24 cellular contexts compared by ENCODE assay signal in the genomic region with DNA sequence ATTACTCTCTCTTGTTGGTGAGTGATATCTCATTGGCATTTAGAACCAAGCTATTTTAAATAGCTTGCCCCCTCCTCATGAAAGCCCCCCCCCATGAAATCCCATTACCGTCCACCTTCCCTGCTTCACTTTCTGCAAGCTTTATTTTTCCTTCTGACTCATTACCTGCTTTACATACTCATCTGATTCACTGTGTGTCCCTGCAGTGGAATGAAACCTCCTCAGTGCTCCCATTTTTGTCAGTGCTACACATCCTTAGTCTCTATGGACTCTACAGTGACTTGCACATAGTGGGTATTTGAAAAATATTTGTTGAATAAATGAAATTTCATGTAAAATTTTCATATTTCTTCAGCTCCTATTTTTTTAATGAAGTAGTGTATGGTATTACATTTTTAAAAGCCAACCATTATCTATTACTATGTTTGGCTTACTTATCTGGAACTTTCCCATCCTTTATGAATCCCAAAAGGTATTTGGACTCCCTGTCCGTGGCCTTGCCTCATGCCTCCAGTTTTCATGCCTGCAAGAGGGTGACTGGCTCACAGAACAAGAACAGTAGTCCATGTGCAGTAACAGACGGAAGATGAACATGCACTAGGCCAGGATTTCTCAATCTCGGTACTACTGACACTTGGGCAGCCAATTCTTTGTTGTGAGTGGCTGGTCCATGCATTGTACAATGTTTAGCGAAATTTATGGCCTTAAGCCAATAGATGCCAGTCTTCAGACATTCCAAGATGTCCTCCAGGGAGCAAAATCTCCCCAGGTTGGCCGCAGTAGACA.
DNase-seq lines count a peak whose midpoint lies in the region; ATAC-seq and TF ChIP-seq lines count a peak whose summit lies in the region.
"Had no signal": no experiment of that assay in that cellular context is flagged by ENCODE, and none has a peak within 500 bp of the region (broad histone marks: within the 10 kb centered on the region; RNA-seq: fewer than 3 reads in every experiment).

No MANE protein-coding gene starts in this region.

- H3K4me2 ChIP-seq in IMR-90 (ENCODE audit: low read depth, low read length) = no peak overlapping the region

- CTCF ChIA-PET in IMR-90 (lab: Yijun Ruan, JAX) = interaction anchor here (0.8 kb wide), 1 partner anchor 16 kb away, joined by 3 read pairs; no protein-coding TSS in a partner anchor

- no peak overlapping the region for H4K91ac ChIP-seq in IMR-90 (ENCODE audit: insufficient read depth, low read depth, low read length)

- peak overlapping the region; percentile 6 for H2AK9ac ChIP-seq in IMR-90 (replicated peaks; ENCODE audit: low read depth, low read length, poor library complexity)

- WGBS in IMR-90 (ENCODE audit: extremely low coverage in 2 of 2, insufficient read length in 1 of 2), 2 experiments = 80% methylated on average over 2 of the region's 6 CpGs; no CpG with 5 or more reads in 1 of the 2 experiments
- 54 to 56% methylated on average over 6 of the region's 6 CpGs for WGBS in thyroid gland, 2 donors

- BruUV-seq in IMR-90 (replicated peaks; lab: Mats Ljungman, UMichigan) = no TSS peak

- H2AFZ ChIP-seq in IMR-90 (replicated peaks; ENCODE audit: low read length, poor library complexity) = no peak overlapping the region

- no peak for TF ChIP-seq RAD21 in IMR-90 (IDR thresholded peaks at IDR 0.05; ENCODE audit: low read length)

- dilution Hi-C loops in IMR-90 (cut with HindIII; ENCODE audit: low sequenced_read_pairs, unreplicated experiment) = no loop called here

- H3K27me3 ChIP-seq in left ventricle myocardium inferior (ENCODE audit: low read depth) (no peaks in the 10 kb centered on the region), right atrium auricular region (no peaks in the 10 kb centered on the region), IMR-90 (ENCODE audit: control insufficient read depth, insufficient read depth, low read length) (no peaks in the 10 kb centered on the region), thyroid gland (no peaks in the 10 kb centered on the region)
- H3K27me3 ChIP-seq: brain microvascular endothelial cell had no signal

- H3K23ac ChIP-seq in IMR-90 (ENCODE audit: low read depth, low read length) = no peak overlapping the region

- H3K4me1 ChIP-seq in left ventricle myocardium inferior (peaks cover 82% of the 10 kb centered on the region), right atrium auricular region (peaks cover 0 to 27% of the 10 kb centered on the region in 2 donors), IMR-90 (ENCODE audit: control insufficient read depth, insufficient read depth, low read length) (peaks cover 2% of the 10 kb centered on the region), thyroid gland (peaks cover 27% of the 10 kb centered on the region in 2 donors)
- H3K4me1 ChIP-seq: psoas muscle had no signal

- H3K4me3 ChIP-seq in left ventricle myocardium inferior (no peak overlapping the region), right atrium auricular region (no peak overlapping the region), IMR-90 (ENCODE audit: insufficient read depth, low read depth, low read length) (no peak overlapping the region), thyroid gland (replicated peaks in 1 of 3) (no peak overlapping the region)
- H3K4me3 ChIP-seq: psoas muscle had no signal

- TF ChIP-seq CTCF in left ventricle myocardium inferior (IDR thresholded peaks at IDR 0.05; ENCODE audit: borderline replicate concordance) (no peak), right atrium auricular region (IDR thresholded peaks at IDR 0.05) (no peak), IMR-90 (conservative IDR thresholded peaks at IDR 0.05; ENCODE audit: low read depth, low read length) (no peak), thyroid gland (IDR thresholded peaks at IDR 0.05) (no peak)

- H2BK120ac ChIP-seq in IMR-90 (ENCODE audit: low read depth, low read length) = no peak overlapping the region

- TF ChIP-seq POLR2A in IMR-90 (IDR thresholded peaks at IDR 0.05; ENCODE audit: low read depth, low read length) (no peak), thyroid gland (IDR thresholded peaks at IDR 0.05) (no peak)

- peak overlapping the region; percentile 40; the same call in 1 of the 2 replicates for H2AK5ac ChIP-seq in IMR-90 (ENCODE audit: low read depth, low read length)

- no peak overlapping the region for H2BK5ac ChIP-seq in IMR-90 (ENCODE audit: low read depth, low read length, poor library complexity, severe bottlenecking)

- no peaks in the 10 kb centered on the region for H4K20me1 ChIP-seq in IMR-90 (ENCODE audit: insufficient read depth, low read length)

- in situ Hi-C loops in IMR-90 (cut with MboI; ENCODE audit: low sequenced_read_pairs) = no loop called here

- H3K9ac ChIP-seq in IMR-90 (ENCODE audit: low read depth, low read length) = no peak overlapping the region

- peaks cover 35% of the 10 kb centered on the region for H3K36me3 ChIP-seq in left ventricle myocardium inferior
- peaks cover 14% of the 10 kb centered on the region for H3K36me3 ChIP-seq in right atrium auricular region
- H3K36me3 ChIP-seq in IMR-90 (ENCODE audit: control insufficient read depth, insufficient read depth, low read length) = no peaks in the 10 kb centered on the region
- H3K36me3 ChIP-seq in thyroid gland = no peaks in the 10 kb centered on the region
- H3K36me3 ChIP-seq: brain microvascular endothelial cell had no signal

- no peak overlapping the region for H3K18ac ChIP-seq in IMR-90 (ENCODE audit: low read depth, low read length)

- DNase-seq in left ventricle myocardium inferior = no peak
- DNase-seq in right atrium auricular region (ENCODE audit: low spot score) = no peak
- DNase-seq in IMR-90 = peak; percentile 31
- peak; percentile 22 for DNase-seq in iris pigment epithelial cell (ENCODE audit: low read depth)
- no peak for DNase-seq in thyroid gland
- DNase-seq in glomerular visceral epithelial cell (ENCODE audit: extremely low spot score) = no peak
- DNase-seq in activated CD8-positive, alpha-beta memory T cell treated with anti-CD3 and anti-CD28 coated beads, Interleukin-2, amount 50 U/mL, for 4 hours = no peak
- DNase-seq: ACHN; activated CD4-positive, CD25-positive, alpha-beta regulatory T cell; activated naive CD4-positive, alpha-beta T cell treated with anti-CD3 and anti-CD28 coated beads, Interleukin-2, amount 10 ng/mL, durations not matched to agents 7 days and 5 days; amniotic stem cell; brain microvascular endothelial cell; GDM1; immature natural killer cell; midbrain; naive thymus-derived CD8-positive, alpha-beta T cell; NCI-H1092 treated with DMSO at 0.1 percent for 48 hours; NCI-H1694 treated with DMSO at 0.1 percent for 48 hours; NCI-H2171; occipital lobe; psoas muscle; substantia nigra had no signal

- H3K14ac ChIP-seq in IMR-90 (replicated peaks; ENCODE audit: low read depth, low read length) = peak overlapping the region; percentile 49; the same call in 1 of the 2 replicates

- H3K9me3 ChIP-seq in left ventricle myocardium inferior (replicated peaks) (no peaks in the 10 kb centered on the region), right atrium auricular region (no peaks in the 10 kb centered on the region), IMR-90 (ENCODE audit: control insufficient read depth, insufficient read depth, low read length) (no peaks in the 10 kb centered on the region), thyroid gland (no peaks in the 10 kb centered on the region)
- H3K9me3 ChIP-seq: psoas muscle had no signal

- no peak overlapping the region for H2BK15ac ChIP-seq in IMR-90 (ENCODE audit: low read depth, low read length)

- POLR2A ChIA-PET in IMR-90 (lab: Charles Lee; ENCODE audit: unreplicated experiment) = no interaction called here

- H2BK20ac ChIP-seq in IMR-90 (ENCODE audit: low read depth, low read length) = no peak overlapping the region

- intact Hi-C loops in left ventricle myocardium inferior (cut with micrococcal nuclease) (loop anchor here (10.0 kb wide), 1 partner anchor 59 kb away; a partner anchor contains a TSS), IMR-90 (cut with micrococcal nuclease) (no loop called here), thyroid gland (cut with DNase I) (no loop called here)

- no peak overlapping the region for H3K56ac ChIP-seq in IMR-90 (ENCODE audit: extremely low read depth, insufficient read depth, low read length)

- no peaks in the 10 kb centered on the region for H3K79me1 ChIP-seq in IMR-90 (ENCODE audit: low read depth in 1 of 2, low read length in 2 of 2)

- H4K8ac ChIP-seq in IMR-90 (ENCODE audit: low read depth in 2 of 2, low read length in 2 of 2) = no peak overlapping the region

- H3K9me1 ChIP-seq in IMR-90 (ENCODE audit: insufficient read depth, low read length) = peaks cover 9% of the 10 kb centered on the region

- H3K4ac ChIP-seq in IMR-90 (ENCODE audit: low read depth, low read length) = no peak overlapping the region

- H3K27ac ChIP-seq in left ventricle myocardium inferior (replicated peaks) = peak overlapping the region; percentile 75
- no peak overlapping the region for H3K27ac ChIP-seq in right atrium auricular region
- no peak overlapping the region for H3K27ac ChIP-seq in IMR-90 (ENCODE audit: insufficient read depth, low read length)
- peak overlapping the region in 2 of 3 donors; percentile 49 to 54 for H3K27ac ChIP-seq in thyroid gland
- H3K27ac ChIP-seq: brain microvascular endothelial cell, psoas muscle had no signal

- ATAC-seq in IMR-90 (ENCODE audit: low read depth) = no peak
- no peak for ATAC-seq in GM19324 (IDR thresholded peaks at IDR 0.05; ENCODE audit: low FRiP score, unreplicated experiment)
- ATAC-seq: naive thymus-derived CD8-positive, alpha-beta T cell; stimulated activated memory B cell treated with anti-CD40 and anti-IgM and Interleukin-4, amounts not matched to agents 10 μg/mL and 1 μg/mL and 100 μg/mL, for 72 hours had no signal

- no peak overlapping the region for H4K5ac ChIP-seq in IMR-90 (ENCODE audit: low read depth, low read length)

TF ChIP-seq in IMR-90, 13 proteins besides CTCF, POLR2A, EP300 and RAD21:
- no peak for TF ChIP-seq MAZ (IDR thresholded peaks at IDR 0.05; ENCODE audit: borderline replicate concordance, low read depth, low read length)
- TF ChIP-seq FOS (IDR thresholded peaks at IDR 0.05; ENCODE audit: low read depth, low read length) = no peak
- TF ChIP-seq CHD1 (IDR thresholded peaks at IDR 0.05; ENCODE audit: low read depth, low read length) = no peak
- no peak for TF ChIP-seq MXI1 (IDR thresholded peaks at IDR 0.05; ENCODE audit: borderline replicate concordance, low read depth, low read length)
- no peak for TF ChIP-seq CEBPB (IDR thresholded peaks at IDR 0.05; ENCODE audit: low read depth, low read length)
- no peak for TF ChIP-seq RFX5 (IDR thresholded peaks at IDR 0.05; ENCODE audit: low read depth, low read length)
- TF ChIP-seq BHLHE40 (IDR thresholded peaks at IDR 0.05; ENCODE audit: low read depth, low read length) = no peak
- TF ChIP-seq, protein P1, sequence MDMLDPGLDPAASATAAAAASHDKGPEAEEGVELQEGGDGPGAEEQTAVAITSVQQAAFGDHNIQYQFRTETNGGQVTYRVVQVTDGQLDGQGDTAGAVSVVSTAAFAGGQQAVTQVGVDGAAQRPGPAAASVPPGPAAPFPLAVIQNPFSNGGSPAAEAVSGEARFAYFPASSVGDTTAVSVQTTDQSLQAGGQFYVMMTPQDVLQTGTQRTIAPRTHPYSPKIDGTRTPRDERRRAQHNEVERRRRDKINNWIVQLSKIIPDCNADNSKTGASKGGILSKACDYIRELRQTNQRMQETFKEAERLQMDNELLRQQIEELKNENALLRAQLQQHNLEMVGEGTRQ (IDR thresholded peaks at IDR 0.05; ENCODE audit: low read depth, low read length) = no peak
TF ChIP-seq in IMR-90: peak in this region for 0.

Comparison
In these comparisons a context has a peak if more than half of its experiments do, and no peak if none do; other contexts are left out.
1. H3K27ac ChIP-seq: peak in left ventricle myocardium inferior (single experiment) and thyroid gland (2 of 3); none in right atrium auricular region (0 of 2) and IMR-90 (single experiment).
2. DNase-seq: peak in IMR-90 (single experiment) and iris pigment epithelial cell (single experiment); none in left ventricle myocardium inferior (single experiment), right atrium auricular region (single experiment), thyroid gland (0 of 2), glomerular visceral epithelial cell (single experiment) and activated CD8-positive, alpha-beta memory T cell treated with anti-CD3 and anti-CD28 coated beads, Interleukin-2, amount 50 U/mL, for 4 hours (single experiment).